In the genomic region with DNA sequence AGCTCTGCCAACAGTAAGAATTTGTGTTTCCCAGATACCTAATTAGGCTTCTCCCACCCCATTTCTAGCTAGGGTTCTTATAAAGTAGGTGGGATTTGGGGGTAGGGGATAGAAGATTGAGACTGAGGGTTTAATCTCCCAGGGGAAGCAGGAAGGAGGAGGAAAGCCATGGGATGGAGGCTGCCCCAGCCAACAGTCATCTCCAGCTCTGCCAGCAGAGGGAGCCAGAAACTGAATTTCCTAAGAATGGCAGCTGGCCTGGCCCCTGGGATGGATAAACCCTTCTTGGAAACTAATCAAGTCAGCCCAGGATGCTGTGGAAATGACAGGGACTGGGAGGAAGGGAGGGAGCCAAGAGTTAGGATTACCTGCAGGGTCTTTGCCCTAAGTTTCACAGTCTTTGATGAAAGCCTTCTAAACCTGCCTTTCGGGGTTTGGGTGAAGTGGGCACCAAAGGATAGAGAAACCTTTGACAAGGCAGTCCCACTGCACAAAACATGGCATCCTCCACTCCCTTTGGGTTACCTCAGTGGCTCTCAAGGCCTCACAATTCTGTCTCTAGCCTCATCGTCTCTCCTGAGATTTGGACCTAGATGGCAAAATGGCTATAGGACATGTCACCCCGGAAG, we compare ENCODE assay signal across 8 cellular contexts. TPM values are rescaled to one million over a fixed set of nuclear protein-coding genes. Genes with fewer than 3 reads are reported as not detected.
A peak's percentile ranks its signal among the peaks of the same experiment; 100 is the strongest.
DNase-seq lines count a peak whose midpoint lies in the region; ATAC-seq and TF ChIP-seq lines count a peak whose summit lies in the region.

No MANE protein-coding gene starts in this region.

- H3K4me1 ChIP-seq in OCI-LY1 (ENCODE audit: insufficient read depth, low read length, severe bottlenecking), result no peaks in the 10 kb centered on the region

- H3K9me2 ChIP-seq in OCI-LY1 (ENCODE audit: low read depth, low read length), result no peaks in the 10 kb centered on the region

- H3K9me3 Mint-ChIP-seq in progenitor cell of endocrine pancreas (ENCODE audit: low read depth), result peaks cover 8% of the 10 kb centered on the region

- no peak overlapping the region for H2AFZ ChIP-seq in OCI-LY1 (ENCODE audit: low read length)

- no peaks in the 10 kb centered on the region for H3K27me3 ChIP-seq in OCI-LY1 (ENCODE audit: insufficient read depth, low read length)

- no peaks in the 10 kb centered on the region for H3K4me1 Mint-ChIP-seq in progenitor cell of endocrine pancreas (ENCODE audit: low read depth)

- no peak overlapping the region for H3K27ac ChIP-seq in OCI-LY1 (ENCODE audit: low read depth, low read length, poor library complexity, severe bottlenecking)

- no peak overlapping the region for H3K4me2 ChIP-seq in OCI-LY1 (ENCODE audit: low read length)

- no peaks in the 10 kb centered on the region for H4K20me1 ChIP-seq in OCI-LY1 (ENCODE audit: insufficient read depth, low read length)

- no peak overlapping the region for H3K4me3 ChIP-seq in OCI-LY1 (ENCODE audit: low read depth, low read length, poor library complexity, severe bottlenecking)

- no peak overlapping the region for H3K4me3 Mint-ChIP-seq in progenitor cell of endocrine pancreas (ENCODE audit: low read depth)

- H3K27ac Mint-ChIP-seq in progenitor cell of endocrine pancreas, result no peak overlapping the region

- H3F3A ChIP-seq in OCI-LY1 (ENCODE audit: insufficient read depth, low read length), result no peaks in the 10 kb centered on the region

- no peaks in the 10 kb centered on the region for H3K9me3 ChIP-seq in OCI-LY1 (ENCODE audit: low read length)

- ATAC-seq in HG02885 (IDR thresholded peaks at IDR 0.05; ENCODE audit: poor library complexity, unreplicated experiment), result peak; percentile 70
- ATAC-seq in GM21367 (IDR thresholded peaks at IDR 0.05; ENCODE audit: unreplicated experiment), result no peak
- no peak for ATAC-seq in HG02973 (IDR thresholded peaks at IDR 0.05; ENCODE audit: unreplicated experiment)

- H3K36me3 Mint-ChIP-seq in progenitor cell of endocrine pancreas (ENCODE audit: insufficient read depth), result no peaks in the 10 kb centered on the region

- TF ChIP-seq CTCF in OCI-LY1 (IDR thresholded peaks at IDR 0.05; ENCODE audit: low read length) (peak; percentile 68), progenitor cell of endocrine pancreas (IDR thresholded peaks at IDR 0.05; ENCODE audit: unreplicated experiment) (peak; percentile 64)

- H3K79me2 ChIP-seq in OCI-LY1 (ENCODE audit: insufficient read depth, low read length), result no peaks in the 10 kb centered on the region

- no peaks in the 10 kb centered on the region for H3K36me3 ChIP-seq in OCI-LY1 (ENCODE audit: insufficient read depth, low read length)

- DNase-seq in EH (ENCODE audit: low read depth) (peak; percentile 66), foreskin melanocyte (peak; percentile 31), progenitor cell of endocrine pancreas (ENCODE audit: low spot score, unreplicated experiment) (peak; percentile 41)
- DNase-seq in activated effector memory CD4-positive, alpha-beta T cell treated with anti-CD3 and anti-CD28 coated beads, Interleukin-2, amount 50 U/mL, for 16 hours, result peak; percentile 76

- no peak overlapping the region for H3K9ac ChIP-seq in OCI-LY1 (ENCODE audit: low read length)

- H3K27me3 Mint-ChIP-seq in progenitor cell of endocrine pancreas, result no peaks in the 10 kb centered on the region

RNA-seq across cellular contexts. Expression of gene ERCC6L, which starts 6.7 kb away (rescaled TPM):
- 4.8 and 5.6 TPM in 2 replicates for total RNA-seq in progenitor cell of endocrine pancreas

RNA-seq across cellular contexts. Expression of gene RPS4X, which starts 31.5 kb away (rescaled TPM):
- 1,645 and 1,663 TPM in 2 replicates for total RNA-seq in progenitor cell of endocrine pancreas
